Comparison of ENCODE assay signal across 1 cellular context in genomic region chr5:98772415-98773213, GRCh38.
TF ChIP-seq lines count a peak whose summit lies in the region.

No MANE protein-coding gene starts in this region.

TF ChIP-seq in Ishikawa, 13 proteins besides CTCF, POLR2A, EP300 and RAD21 (continued from another document):
- TF ChIP-seq, protein P1, sequence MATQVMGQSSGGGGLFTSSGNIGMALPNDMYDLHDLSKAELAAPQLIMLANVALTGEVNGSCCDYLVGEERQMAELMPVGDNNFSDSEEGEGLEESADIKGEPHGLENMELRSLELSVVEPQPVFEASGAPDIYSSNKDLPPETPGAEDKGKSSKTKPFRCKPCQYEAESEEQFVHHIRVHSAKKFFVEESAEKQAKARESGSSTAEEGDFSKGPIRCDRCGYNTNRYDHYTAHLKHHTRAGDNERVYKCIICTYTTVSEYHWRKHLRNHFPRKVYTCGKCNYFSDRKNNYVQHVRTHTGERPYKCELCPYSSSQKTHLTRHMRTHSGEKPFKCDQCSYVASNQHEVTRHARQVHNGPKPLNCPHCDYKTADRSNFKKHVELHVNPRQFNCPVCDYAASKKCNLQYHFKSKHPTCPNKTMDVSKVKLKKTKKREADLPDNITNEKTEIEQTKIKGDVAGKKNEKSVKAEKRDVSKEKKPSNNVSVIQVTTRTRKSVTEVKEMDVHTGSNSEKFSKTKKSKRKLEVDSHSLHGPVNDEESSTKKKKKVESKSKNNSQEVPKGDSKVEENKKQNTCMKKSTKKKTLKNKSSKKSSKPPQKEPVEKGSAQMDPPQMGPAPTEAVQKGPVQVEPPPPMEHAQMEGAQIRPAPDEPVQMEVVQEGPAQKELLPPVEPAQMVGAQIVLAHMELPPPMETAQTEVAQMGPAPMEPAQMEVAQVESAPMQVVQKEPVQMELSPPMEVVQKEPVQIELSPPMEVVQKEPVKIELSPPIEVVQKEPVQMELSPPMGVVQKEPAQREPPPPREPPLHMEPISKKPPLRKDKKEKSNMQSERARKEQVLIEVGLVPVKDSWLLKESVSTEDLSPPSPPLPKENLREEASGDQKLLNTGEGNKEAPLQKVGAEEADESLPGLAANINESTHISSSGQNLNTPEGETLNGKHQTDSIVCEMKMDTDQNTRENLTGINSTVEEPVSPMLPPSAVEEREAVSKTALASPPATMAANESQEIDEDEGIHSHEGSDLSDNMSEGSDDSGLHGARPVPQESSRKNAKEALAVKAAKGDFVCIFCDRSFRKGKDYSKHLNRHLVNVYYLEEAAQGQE (IDR thresholded peaks at IDR 0.05; ENCODE audit: low read depth): no peak
